In genomic region chr1:43836267-43836951, GRCh38 we compare ENCODE assay signal across 7 cellular contexts.
DNase-seq lines count a peak whose midpoint lies in the region; ATAC-seq and TF ChIP-seq lines count a peak whose summit lies in the region.

No MANE protein-coding gene starts in this region.

- ATAC-seq in GM19025 (IDR thresholded peaks at IDR 0.05; ENCODE audit: low read depth, unreplicated experiment) (peak; percentile 71), GM21390 (IDR thresholded peaks at IDR 0.05; ENCODE audit: unreplicated experiment) (no peak)

- H3K27me3 ChIP-seq in OCI-LY1 (ENCODE audit: insufficient read depth, low read length), result no peaks in the 10 kb centered on the region

- no peak for TF ChIP-seq CTCF in OCI-LY1 (IDR thresholded peaks at IDR 0.05; ENCODE audit: low read length)

- H3K9me2 ChIP-seq in OCI-LY1 (ENCODE audit: low read depth, low read length), result no peaks in the 10 kb centered on the region

- H3K79me2 ChIP-seq in OCI-LY1 (ENCODE audit: insufficient read depth, low read length), result no peaks in the 10 kb centered on the region

- peak overlapping the region; percentile 76 for H3K9ac ChIP-seq in OCI-LY1 (ENCODE audit: low read length)

- peak overlapping the region; percentile 70 for H3K4me2 ChIP-seq in OCI-LY1 (ENCODE audit: low read length)

- H3K4me3 ChIP-seq in OCI-LY1 (ENCODE audit: low read depth, low read length, poor library complexity, severe bottlenecking), result peak overlapping the region; percentile 46

- H4K20me1 ChIP-seq in OCI-LY1 (ENCODE audit: insufficient read depth, low read length), result no peaks in the 10 kb centered on the region

- H3K27ac ChIP-seq in OCI-LY1 (ENCODE audit: low read depth, low read length, poor library complexity, severe bottlenecking), result peak overlapping the region; percentile 99

- H3K9me3 ChIP-seq in OCI-LY1 (ENCODE audit: low read length), result peaks cover 2% of the 10 kb centered on the region; the same call in 1 of the 2 replicates

- peaks cover 20% of the 10 kb centered on the region for H3K36me3 ChIP-seq in OCI-LY1 (ENCODE audit: insufficient read depth, low read length)

- peaks cover 84% of the 10 kb centered on the region for H3K4me1 ChIP-seq in OCI-LY1 (ENCODE audit: insufficient read depth, low read length, severe bottlenecking)

- TF ChIP-seq EP300 in Ishikawa (IDR thresholded peaks at IDR 0.05; ENCODE audit: borderline replicate concordance), result peak; percentile 51; the same call in 1 of the 2 replicates

- H3F3A ChIP-seq in OCI-LY1 (ENCODE audit: insufficient read depth, low read length), result peaks cover 6% of the 10 kb centered on the region

- peak; percentile 76 to 80 for DNase-seq in activated T-cell treated with anti-CD3 and anti-CD28 coated beads, Interleukin-2, amount 50 U/mL, for 48 hours
- DNase-seq in left kidney (ENCODE audit: low read depth, low spot score), result peak; percentile 64
- peak; percentile 83 for DNase-seq in stimulated activated CD8-positive, alpha-beta memory T cell treated with anti-CD3 and anti-CD28 coated beads, Interleukin-4, amount 100 ng/mL, for 48 hours

- H2AFZ ChIP-seq in OCI-LY1 (ENCODE audit: low read length), result no peak overlapping the region

- TF ChIP-seq RAD21 in Ishikawa (IDR thresholded peaks at IDR 0.05; ENCODE audit: low read depth), result no peak

TF ChIP-seq in Ishikawa, 13 proteins besides CTCF, POLR2A, EP300 and RAD21:
- TF ChIP-seq MAX (IDR thresholded peaks at IDR 0.05) (peak; percentile 61; the same call in 1 of the 2 replicates), NFIC (IDR thresholded peaks at IDR 0.05) (peak; percentile 99), EGR1 (IDR thresholded peaks at IDR 0.05) (peak; percentile 77), YY1 (IDR thresholded peaks at IDR 0.05; ENCODE audit: low read depth) (no peak), TCF12 (IDR thresholded peaks at IDR 0.05; ENCODE audit: low read depth) (peak; percentile 79; the same call in 1 of the 2 replicates)
